ENCODE assay signal across 18 cellular contexts in the genomic region with DNA sequence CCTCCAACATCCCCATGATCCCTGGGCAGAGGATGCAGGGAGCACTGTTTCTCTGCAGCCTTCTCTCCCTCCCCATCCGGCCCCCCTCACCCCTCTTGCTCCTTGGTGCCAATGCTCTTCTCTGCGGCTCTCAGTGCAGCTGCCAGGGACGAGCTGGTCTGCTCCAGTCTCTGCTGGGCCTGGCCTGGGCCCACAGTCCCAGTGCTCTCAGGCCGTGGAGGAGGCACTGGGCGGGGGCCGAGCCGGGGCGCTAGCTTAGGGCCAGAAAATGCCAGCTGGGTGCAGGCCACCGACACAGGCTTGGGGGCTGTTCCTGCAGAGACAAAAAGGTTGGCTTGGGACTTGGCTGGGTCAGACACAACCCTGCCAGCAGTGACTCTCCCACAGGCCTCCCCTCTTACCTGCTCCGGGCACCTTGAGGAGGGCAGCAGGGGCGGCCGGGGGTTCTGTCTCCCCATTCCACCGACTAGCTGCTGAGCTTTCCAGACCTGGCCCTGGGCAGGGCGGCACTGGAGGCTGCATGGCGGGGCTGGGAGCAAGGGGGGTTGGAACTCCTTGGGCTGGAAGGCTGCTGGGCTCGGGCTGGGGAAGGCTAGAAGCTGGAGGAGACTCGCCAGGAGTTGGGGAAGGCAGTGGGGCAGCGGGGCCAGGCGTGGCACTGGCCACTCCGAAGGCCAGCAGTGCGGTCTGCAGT. TPM values are rescaled to one million over a fixed set of nuclear protein-coding genes. Genes with fewer than 3 reads are reported as not detected.
DNase-seq lines count a peak whose midpoint lies in the region; ATAC-seq, FAIRE-seq and TF ChIP-seq lines count a peak whose summit lies in the region.
"Had no signal": no experiment of that assay in that cellular context is flagged by ENCODE, and none has a peak within 500 bp of the region (broad histone marks: within the 10 kb centered on the region; RNA-seq: fewer than 3 reads in every experiment).

No MANE protein-coding gene starts in this region.

- no peak for TF ChIP-seq CTCF in gastrocnemius medialis (IDR thresholded peaks at IDR 0.05 in 4 of 5, conservative IDR thresholded peaks at IDR 0.05 in 1 of 5)

- peaks cover 4 to 9% of the 10 kb centered on the region in 2 donors for H3K4me1 ChIP-seq in gastrocnemius medialis
- H3K4me1 ChIP-seq: colonic mucosa, thyroid gland had no signal

- DNase-seq in Ammon's horn (ENCODE audit: low spot score), result peak; percentile 90
- DNase-seq in cerebellum (ENCODE audit: low spot score), result peak; percentile 63
- peak in 47 of 51 donors; percentile 24 to 94 (median 76) for DNase-seq in hypothalamus (lab: John Stamatoyannopoulos, UW)
- no peak for DNase-seq in gastrocnemius medialis
- no peak for DNase-seq in DMS153 (lab: John Stamatoyannopoulos, UW)
- no peak for DNase-seq in NCI-H446 (lab: John Stamatoyannopoulos, UW)
- DNase-seq in GM12892 (ENCODE audit: insufficient read length), result no peak
- DNase-seq: activated CD4-positive, alpha-beta memory T cell treated with anti-CD3 and anti-CD28 coated beads for 36 hours; activated naive CD8-positive, alpha-beta T cell treated with anti-CD3 and anti-CD28 coated beads, Interleukin-2, amount 10 ng/mL, durations not matched to agents 7 days and 5 days; activated T-cell treated with anti-CD3 and anti-CD28 coated beads, Interleukin-2, amount 50 U/mL, for 48 hours; colonic mucosa; kidney glomerular epithelial cell; NCI-H187; NCI-H510A had no signal

- H3K4me3 ChIP-seq in gastrocnemius medialis, result no peak overlapping the region
- H3K4me3 ChIP-seq: colonic mucosa, thyroid gland had no signal

- H3K27me3 ChIP-seq in gastrocnemius medialis, result no peaks in the 10 kb centered on the region
- H3K27me3 ChIP-seq: colonic mucosa, thyroid gland had no signal

- no peak for ATAC-seq in gastrocnemius medialis
- no peak for ATAC-seq in HG03097 (IDR thresholded peaks at IDR 0.05; ENCODE audit: low FRiP score, unreplicated experiment)

- no peak for FAIRE-seq in GM12892 (lab: Jason Lieb, UNC)
- FAIRE-seq: H54 had no signal

- peak overlapping the region; percentile 10 to 63 (median 32) for H3K27ac ChIP-seq in gastrocnemius medialis
- H3K27ac ChIP-seq: colonic mucosa, epithelial cell of prostate had no signal

- intact Hi-C loops in gastrocnemius medialis (cut with DNase I; ENCODE audit: low total_unique reads), result no loop called here

- H3K36me3 ChIP-seq in gastrocnemius medialis, result peaks cover 0 to 64% of the 10 kb centered on the region in 2 donors
- H3K36me3 ChIP-seq: colonic mucosa had no signal

- H3K9me3 ChIP-seq in gastrocnemius medialis, result no peaks in the 10 kb centered on the region
- H3K9me3 ChIP-seq: colonic mucosa, thyroid gland had no signal

- in situ Hi-C loops in gastrocnemius medialis (cut with MboI; ENCODE audit: low sequenced_read_pairs in 4 of 4), result no loop called here

- no peak for TF ChIP-seq POLR2A in gastrocnemius medialis (IDR thresholded peaks at IDR 0.05)
- no peak for TF ChIP-seq POLR2A in GM12892 (IDR thresholded peaks at IDR 0.05; ENCODE audit: low read depth, low read length)

RNA-seq across cellular contexts. Expression of gene CASKIN2, which starts 13.8 kb away (rescaled TPM):
- total RNA-seq in cerebellum (7.3 TPM), gastrocnemius medialis (10 to 100 TPM; 11.3 to 24.1 (median 16.8) TPM)
- 0.23 TPM for polyA plus RNA-seq in GM12892 (2012; ENCODE audit: missing spikeins)

RNA-seq across cellular contexts. Expression of gene TSEN54, which starts 14.8 kb away (rescaled TPM):
- total RNA-seq in cerebellum (9.4 TPM), gastrocnemius medialis (10 to 100 TPM; 15.4 to 31.2 (median 17.8) TPM)
- polyA plus RNA-seq in GM12892 (2012; ENCODE audit: missing spikeins), result 24.2 TPM

RNA-seq across cellular contexts. Expression of gene LLGL2, which starts 24.0 kb away (rescaled TPM):
- total RNA-seq in cerebellum, result 1.1 TPM
- total RNA-seq in gastrocnemius medialis, result 1 to 10 TPM in 3 of 4 donors, under 1 TPM in 1; 0.78 to 7.1 (median 1.4) TPM
- 1.9 TPM for polyA plus RNA-seq in GM12892 (2012; ENCODE audit: missing spikeins)

RNA-seq across cellular contexts. Expression of gene TMEM94, which starts 45.1 kb away (rescaled TPM):
- 37.9 TPM for total RNA-seq in cerebellum
- total RNA-seq in gastrocnemius medialis, result 10 to 100 TPM; 56.5 to 85.5 (median 60.0) TPM
- polyA plus RNA-seq in GM12892 (2012; ENCODE audit: missing spikeins), result 23.5 TPM

Comparison
In these comparisons a context has a peak if more than half of its experiments do, and no peak if none do; other contexts are left out.
1. DNase-seq: peak in Ammon's horn (single experiment), cerebellum (single experiment) and hypothalamus (47 of 51); none in gastrocnemius medialis (0 of 2), DMS153 (single experiment), NCI-H446 (0 of 2) and GM12892 (single experiment).